10 cellular contexts compared by ENCODE assay signal in genomic region chr19:45780146-45780447, GRCh38. TPM values are rescaled to one million over a fixed set of nuclear protein-coding genes. Genes with fewer than 3 reads are reported as not detected.
DNase-seq lines count a peak whose midpoint lies in the region; TF ChIP-seq lines count a peak whose summit lies in the region.
"Had no signal": no experiment of that assay in that cellular context is flagged by ENCODE, and none has a peak within 500 bp of the region (broad histone marks: within the 10 kb centered on the region; RNA-seq: fewer than 3 reads in every experiment).

No MANE protein-coding gene starts in this region.

- TF ChIP-seq CTCF in fibroblast of the aortic adventitia (IDR thresholded peaks at IDR 0.05; ENCODE audit: insufficient read depth, low read length) = no peak

- DNase-seq in DMS79 (lab: John Stamatoyannopoulos, UW) (peak; percentile 42), NCI-H1105 treated with DMSO at 0.1 percent for 48 hours (lab: John Stamatoyannopoulos, UW) (peak; percentile 53), fibroblast of the aortic adventitia (ENCODE audit: low read depth) (no peak), NCI-H2227 (lab: John Stamatoyannopoulos, UW; ENCODE audit: unreplicated experiment) (no peak), EL (no peak), cerebellar cortex (ENCODE audit: low spot score) (no peak), GOT3 (lab: John Stamatoyannopoulos, UW) (no peak)

- H3K36me3 ChIP-seq in rectal smooth muscle tissue (ENCODE audit: control insufficient read depth, insufficient read depth, low read length) = peaks cover 14% of the 10 kb centered on the region

- H3K27ac ChIP-seq in rectal smooth muscle tissue (ENCODE audit: low read depth, low read length) = peak overlapping the region; percentile 94
- H3K27ac ChIP-seq: VCaP had no signal

- H3K27me3 ChIP-seq in rectal smooth muscle tissue (ENCODE audit: control insufficient read depth, insufficient read depth, low read length) = no peaks in the 10 kb centered on the region

- no peak overlapping the region for H3K9ac ChIP-seq in rectal smooth muscle tissue (ENCODE audit: low read length)

- H3K4me1 ChIP-seq in rectal smooth muscle tissue (ENCODE audit: control insufficient read depth, insufficient read depth, low read length) = peaks cover 31% of the 10 kb centered on the region

- H3K4me3 ChIP-seq in fibroblast of the aortic adventitia (ENCODE audit: low read depth, low read length) = peak overlapping the region; percentile 74
- H3K4me3 ChIP-seq in rectal smooth muscle tissue (ENCODE audit: low read length) = peak overlapping the region; percentile 84

RNA-seq across cellular contexts. Expression of gene DMPK, which starts 2.2 kb away (rescaled TPM):
- 46.5 and 85.2 TPM in 2 replicates for total RNA-seq in fibroblast of the aortic adventitia (ENCODE audit: low replicate concordance)

RNA-seq across cellular contexts. Expression of gene SIX5, which starts 11.0 kb away (rescaled TPM):
- total RNA-seq in fibroblast of the aortic adventitia (ENCODE audit: low replicate concordance) = 9.5 and 16.4 TPM in 2 replicates

RNA-seq across cellular contexts. Expression of gene DMWD, which starts 12.5 kb away (rescaled TPM):
- total RNA-seq in fibroblast of the aortic adventitia (ENCODE audit: low replicate concordance) = 28.6 and 41.4 TPM in 2 replicates

RNA-seq across cellular contexts. Expression of gene RSPH6A, which starts 35.0 kb away (rescaled TPM):
- 0.18 TPM in 1 of 2 replicates, not detected in the other for total RNA-seq in fibroblast of the aortic adventitia (ENCODE audit: low replicate concordance)

RNA-seq across cellular contexts. Expression of gene MEIOSIN, which starts 46.9 kb away (rescaled TPM):
- total RNA-seq in fibroblast of the aortic adventitia (ENCODE audit: low replicate concordance) = not detected in 2 replicates
- total RNA-seq: OCI-LY7 had no signal

Comparison
In these comparisons a context has a peak if more than half of its experiments do, and no peak if none do; other contexts are left out.
1. DNase-seq: peak in DMS79 (single experiment) and NCI-H1105 treated with DMSO at 0.1 percent for 48 hours (single experiment); none in fibroblast of the aortic adventitia (single experiment), NCI-H2227 (single experiment), EL (single experiment), cerebellar cortex (single experiment) and GOT3 (single experiment).